ENCODE assay signal across 17 cellular contexts in genomic region chr1:115592264-115592663, GRCh38. TPM values are rescaled to one million over a fixed set of nuclear protein-coding genes. Genes with fewer than 3 reads are reported as not detected.
DNase-seq lines count a peak whose midpoint lies in the region; ATAC-seq and TF ChIP-seq lines count a peak whose summit lies in the region.
"Had no signal": no experiment of that assay in that cellular context is flagged by ENCODE, and none has a peak within 500 bp of the region (broad histone marks: within the 10 kb centered on the region; RNA-seq: fewer than 3 reads in every experiment).

No MANE protein-coding gene starts in this region.

- H2BK12ac ChIP-seq in H9 (ENCODE audit: insufficient read length, low read depth, low read length), result no peak overlapping the region

- no peak overlapping the region for H3K18ac ChIP-seq in H9 (ENCODE audit: insufficient read length, low read depth, low read length)

- H3K79me1 ChIP-seq in H9 (ENCODE audit: insufficient read depth, low read depth, low read length, poor library complexity, severe bottlenecking), result no peaks in the 10 kb centered on the region

- H3K9me3 Mint-ChIP-seq in H9, result peaks cover 12 to 22% of the 10 kb centered on the region in 2 experiments

- no peaks in the 10 kb centered on the region for H3K27me3 ChIP-seq in H9 (ENCODE audit: insufficient read depth, low read length)
- no peaks in the 10 kb centered on the region for H3K27me3 ChIP-seq in body of pancreas

- H3K4me3 ChIP-seq in epithelial cell of proximal tubule (ENCODE audit: low read depth, low read length) (no peak overlapping the region), body of pancreas (no peak overlapping the region)

- H2BK120ac ChIP-seq in H9 (ENCODE audit: low read depth, low read length, poor library complexity, severe bottlenecking), result no peak overlapping the region

- no peak overlapping the region for H4K5ac ChIP-seq in H9 (ENCODE audit: insufficient read length, low read depth, low read length)

- H4K8ac ChIP-seq in H9 (replicated peaks; ENCODE audit: insufficient read length, low read depth, low read length), result no peak overlapping the region

- no peak overlapping the region for H3T11ph ChIP-seq in H9 (ENCODE audit: low read length)

- no peak overlapping the region for H3K4me3 Mint-ChIP-seq in H9
- H3K4me3 Mint-ChIP-seq: B cell; CD14-positive monocyte; CD8-positive, alpha-beta T cell had no signal

- no peaks in the 10 kb centered on the region for H4K20me1 ChIP-seq in H9 (ENCODE audit: control insufficient read depth, insufficient read depth, insufficient read length)

- H3K27ac Mint-ChIP-seq in H9, result no peak overlapping the region; a peak in 1 of 7 replicates
- H3K27ac Mint-ChIP-seq: B cell; CD14-positive monocyte; CD8-positive, alpha-beta T cell had no signal

- no peaks in the 10 kb centered on the region for H3K23me2 ChIP-seq in H9 (ENCODE audit: insufficient read length, low read depth, low read length, poor library complexity, severe bottlenecking)

- no peak overlapping the region for H2AK5ac ChIP-seq in H9 (ENCODE audit: insufficient read length, low read length)

- H3K27me3 Mint-ChIP-seq in H9 (ENCODE audit: low read depth), result no peaks in the 10 kb centered on the region
- H3K27me3 Mint-ChIP-seq: B cell had no signal

- H3K36me3 Mint-ChIP-seq in H9 (ENCODE audit: insufficient read depth in 1 of 3, low read depth in 3 of 3), result peaks cover 3 to 11% (median 8%) of the 10 kb centered on the region in 3 experiments; a peak in 5 of 7 replicates
- H3K36me3 Mint-ChIP-seq: CD14-positive monocyte; CD8-positive, alpha-beta T cell had no signal

- in situ Hi-C loops in SK-MEL-5 (cut with HindIII; ENCODE audit: low pct_unique_long_range_greater_than_20kb, low sequenced_read_pairs), result no loop called here

- H3K4me2 ChIP-seq in H9 (ENCODE audit: insufficient read depth, insufficient read length, low read length), result no peak overlapping the region

- no peak overlapping the region for H3K9ac ChIP-seq in H9 (ENCODE audit: extremely low read depth, insufficient read length, low read length)

- no peak for TF ChIP-seq POLR2A in body of pancreas (IDR thresholded peaks at IDR 0.05)

- no CpG with 5 or more reads among the region's 1 CpG for WGBS in H9 (ENCODE audit: extremely low coverage, insufficient read length, low lambda C conversion rate)
- 89 to 95% methylated on average over 1 of the region's 1 CpG for WGBS in body of pancreas, 2 donors

- ATAC-seq in HG03108 (IDR thresholded peaks at IDR 0.05; ENCODE audit: unreplicated experiment) (no peak), HG03097 (IDR thresholded peaks at IDR 0.05; ENCODE audit: low FRiP score, unreplicated experiment) (no peak), body of pancreas (no peak)
- ATAC-seq: CD8-positive, alpha-beta T cell; HCT116 had no signal

- no peaks in the 10 kb centered on the region for H3K79me2 ChIP-seq in H9 (ENCODE audit: insufficient read depth, low read length)

- H3K4ac ChIP-seq in H9 (ENCODE audit: low read depth, low read length), result no peak overlapping the region

- H3K4me1 Mint-ChIP-seq in H9, result peaks cover 2 to 3% of the 10 kb centered on the region in 2 experiments; a peak in 1 of 4 replicates
- H3K4me1 Mint-ChIP-seq: B cell, CD14-positive monocyte had no signal

- no peak overlapping the region for H3K14ac ChIP-seq in H9 (ENCODE audit: insufficient read depth, low read length)

- H3K9me3 ChIP-seq in H9 (ENCODE audit: control insufficient read depth, low read depth, low read length) (no peaks in the 10 kb centered on the region), body of pancreas (peaks cover 0 to 3% (median 0%) of the 10 kb centered on the region in 3 donors)

- intact Hi-C loops in body of pancreas (cut with DNase I), result loop anchor here (5.0 kb wide), 1 partner anchor 455 kb away; no protein-coding TSS in a partner anchor

- H2BK15ac ChIP-seq in H9 (ENCODE audit: low read depth, low read length), result no peak overlapping the region

- no peak overlapping the region for H2AFZ ChIP-seq in H9 (ENCODE audit: low read length)

- DNase-seq in H9, result no peak
- DNase-seq in SK-MEL-5 (ENCODE audit: low read depth, low spot score), result peak; percentile 7
- no peak for DNase-seq in epithelial cell of proximal tubule (ENCODE audit: low read depth)
- no peak for DNase-seq in activated CD4-positive, alpha-beta T cell treated with anti-CD3 and anti-CD28 coated beads, Interleukin-2, amount 50 U/mL, for 4 hours
- no peak for DNase-seq in body of pancreas
- DNase-seq: CD8-positive, alpha-beta T cell; COR-L47; DMS153; DMS79 treated with DMSO at 0.1 percent for 48 hours; GDM1; KBM-7 had no signal

- H3K4me1 ChIP-seq in H9 (ENCODE audit: insufficient read depth, low read length) (no peaks in the 10 kb centered on the region), body of pancreas (no peaks in the 10 kb centered on the region)

- no peak overlapping the region for H3K56ac ChIP-seq in H9 (ENCODE audit: insufficient read length, low read depth, low read length)

- no peak overlapping the region for H2BK5ac ChIP-seq in H9 (ENCODE audit: insufficient read length, low read length)

- H3K36me3 ChIP-seq in body of pancreas (replicated peaks in 1 of 2; ENCODE audit: insufficient read depth in 1 of 2, low read depth in 2 of 2), result no peaks in the 10 kb centered on the region

- H3K23ac ChIP-seq in H9 (ENCODE audit: insufficient read length, low read depth, low read length), result no peak overlapping the region

- H3K27ac ChIP-seq in C4-2B, result no peak overlapping the region
- H3K27ac ChIP-seq in H9 (ENCODE audit: insufficient read length, low read depth, low read length), result no peak overlapping the region
- no peak overlapping the region for H3K27ac ChIP-seq in body of pancreas

- H2BK20ac ChIP-seq in H9 (ENCODE audit: low read depth, low read length, poor library complexity, severe bottlenecking), result no peak overlapping the region

- TF ChIP-seq CTCF in C4-2B (conservative IDR thresholded peaks at IDR 0.05) (peak; percentile 16), H9 (conservative IDR thresholded peaks at IDR 0.05) (peak; percentile 41; the same call in 2 of the 3 replicates), epithelial cell of proximal tubule (conservative IDR thresholded peaks at IDR 0.05; ENCODE audit: low read depth, low read length) (peak; percentile 4), body of pancreas (IDR thresholded peaks at IDR 0.05) (no peak)

- no peak overlapping the region for H4K91ac ChIP-seq in H9 (ENCODE audit: insufficient read length, low read depth, low read length)

RNA-seq across cellular contexts. Expression of gene VANGL1, which starts 49.5 kb away (rescaled TPM):
- total RNA-seq in H9 (2021), result 13.5 and 13.6 TPM in 2 replicates
- 9.1 and 9.9 TPM in 2 replicates for total RNA-seq in SK-MEL-5 (2014; rRNA removed; shearing (Covaris generic))
- polyA plus RNA-seq in SK-MEL-5 (2015; cell fraction: cytosol; rRNA removed), result 11.2 and 12.4 TPM in 2 replicates
- 5.7 and 8.3 TPM in 2 replicates for polyA plus RNA-seq in SK-MEL-5 (2015; cell fraction: nucleus; rRNA removed)
- total RNA-seq in epithelial cell of proximal tubule, result 16.1 and 20.3 TPM in 2 replicates
- total RNA-seq in body of pancreas, result 1 to 10 TPM; 2.6 to 3.9 TPM

Comparison
In these comparisons a context has a peak if more than half of its experiments do, and no peak if none do; other contexts are left out.
1. CTCF ChIP-seq: peak in C4-2B (single experiment), H9 (single experiment) and epithelial cell of proximal tubule (single experiment); none in body of pancreas (0 of 7).